8 cellular contexts compared by ENCODE assay signal in genomic region chr18:54392621-54393023, GRCh38. TPM values are rescaled to one million over a fixed set of nuclear protein-coding genes. Genes with fewer than 3 reads are reported as not detected.
DNase-seq lines count a peak whose midpoint lies in the region; ATAC-seq and TF ChIP-seq lines count a peak whose summit lies in the region.

No MANE protein-coding gene starts in this region.

- H3K4me3 Mint-ChIP-seq in endothelial cell (ENCODE audit: unreplicated experiment): no peak overlapping the region
- no peak overlapping the region for H3K4me3 Mint-ChIP-seq in naive thymus-derived CD4-positive, alpha-beta T cell

- CTCF ChIA-PET in naive thymus-derived CD4-positive, alpha-beta T cell (lab: Charles Lee): interaction anchor here (0.9 to 1.6 kb wide), 6 partner anchors 10 to 557 kb away, joined by 3 to 4 read pairs (median 4); no protein-coding TSS in a partner anchor

- H3K9me3 Mint-ChIP-seq in endothelial cell (ENCODE audit: unreplicated experiment): no peaks in the 10 kb centered on the region
- H3K9me3 Mint-ChIP-seq in naive thymus-derived CD4-positive, alpha-beta T cell: peaks cover 0 to 2% (median 0%) of the 10 kb centered on the region in 11 donors

- no peak overlapping the region for H3K27ac ChIP-seq in naive thymus-derived CD4-positive, alpha-beta T cell (ENCODE audit: low read depth, low read length)

- H3K27me3 Mint-ChIP-seq in endothelial cell (ENCODE audit: unreplicated experiment): no peaks in the 10 kb centered on the region
- H3K27me3 Mint-ChIP-seq in naive thymus-derived CD4-positive, alpha-beta T cell: peaks cover 9 to 29% (median 16%) of the 10 kb centered on the region in 5 donors

- POLR2A ChIA-PET in naive thymus-derived CD4-positive, alpha-beta T cell (lab: Charles Lee): interaction anchor here (0.8 kb wide), 1 partner anchor 170 kb away, joined by 4 read pairs; no protein-coding TSS in a partner anchor

- no peaks in the 10 kb centered on the region for H3K27me3 ChIP-seq in H7 (ENCODE audit: control insufficient read depth, insufficient read depth, low read length)
- no peaks in the 10 kb centered on the region for H3K27me3 ChIP-seq in Loucy (ENCODE audit: insufficient read depth, low read length, poor library complexity, severe bottlenecking)
- no peaks in the 10 kb centered on the region for H3K27me3 ChIP-seq in naive thymus-derived CD4-positive, alpha-beta T cell (ENCODE audit: control insufficient read depth in 2 of 2, insufficient read depth in 2 of 2, low read length in 2 of 2)

- H3K4me2 ChIP-seq in Loucy (ENCODE audit: low read depth, low read length, poor library complexity, severe bottlenecking): no peak overlapping the region

- TF ChIP-seq CTCF in Loucy (conservative IDR thresholded peaks at IDR 0.05; ENCODE audit: low read length) (peak; percentile 84), endothelial cell (IDR thresholded peaks at IDR 0.05; ENCODE audit: unreplicated experiment) (peak; percentile 94)

- ATAC-seq in Right ventricle myocardium superior (ENCODE audit: poor library complexity): peak; percentile 52
- peak; percentile 80 for ATAC-seq in naive thymus-derived CD4-positive, alpha-beta T cell
- ATAC-seq in HG03039 (IDR thresholded peaks at IDR 0.05; ENCODE audit: unreplicated experiment): no peak

- peaks cover 33% of the 10 kb centered on the region for H3K4me1 ChIP-seq in Loucy (ENCODE audit: insufficient read depth, low read length, poor library complexity, severe bottlenecking)
- no peaks in the 10 kb centered on the region for H3K4me1 ChIP-seq in naive thymus-derived CD4-positive, alpha-beta T cell (ENCODE audit: control insufficient read depth in 2 of 2, insufficient read depth in 2 of 2, low read length in 2 of 2)

- H3K36me3 ChIP-seq in H7 (replicated peaks; ENCODE audit: control insufficient read depth, insufficient read depth, low read length): no peaks in the 10 kb centered on the region
- no peaks in the 10 kb centered on the region for H3K36me3 ChIP-seq in Loucy (ENCODE audit: insufficient read depth, low read length)
- H3K36me3 ChIP-seq in naive thymus-derived CD4-positive, alpha-beta T cell (ENCODE audit: control insufficient read depth in 2 of 3, insufficient read depth in 3 of 3, low read length in 3 of 3): no peaks in the 10 kb centered on the region

- DNase-seq in Right ventricle myocardium superior (no peak), cardiac septum (ENCODE audit: low spot score) (no peak), H7 (peak; percentile 49), RPMI8226 (peak; percentile 76), endothelial cell (ENCODE audit: low spot score) (no peak)
- DNase-seq in naive thymus-derived CD4-positive, alpha-beta T cell: peak in 7 of 9 donors; percentile 5 to 55 (median 39)

- H3K79me2 ChIP-seq in Loucy (ENCODE audit: insufficient read depth, low read length): no peaks in the 10 kb centered on the region

- H3F3A ChIP-seq in Loucy (ENCODE audit: low read depth): no peaks in the 10 kb centered on the region

- H4K20me1 ChIP-seq in Loucy (ENCODE audit: insufficient read depth, low read length, poor library complexity, severe bottlenecking): no peaks in the 10 kb centered on the region

- H3K36me3 Mint-ChIP-seq in endothelial cell (ENCODE audit: low read depth, unreplicated experiment): peaks cover 5% of the 10 kb centered on the region
- H3K36me3 Mint-ChIP-seq in naive thymus-derived CD4-positive, alpha-beta T cell: no peaks in the 10 kb centered on the region

- H3K9ac ChIP-seq in Loucy (ENCODE audit: low read depth, low read length, poor library complexity, severe bottlenecking): no peak overlapping the region

- H3K4me1 Mint-ChIP-seq in endothelial cell (ENCODE audit: unreplicated experiment): peaks cover 4% of the 10 kb centered on the region
- H3K4me1 Mint-ChIP-seq in naive thymus-derived CD4-positive, alpha-beta T cell: peaks cover 0 to 37% (median 0%) of the 10 kb centered on the region in 7 donors

- no peak overlapping the region for H2AFZ ChIP-seq in Loucy (ENCODE audit: low read length)

- no peaks in the 10 kb centered on the region for H3K9me2 ChIP-seq in Loucy (replicated peaks; ENCODE audit: low read depth, low read length)

- no peak overlapping the region for H3K4me3 ChIP-seq in H7 (ENCODE audit: insufficient read depth, low read depth, low read length)
- no peak overlapping the region for H3K4me3 ChIP-seq in Loucy (ENCODE audit: low read length, poor library complexity, severe bottlenecking)
- H3K4me3 ChIP-seq in naive thymus-derived CD4-positive, alpha-beta T cell (ENCODE audit: low read length): no peak overlapping the region

- H3K27ac Mint-ChIP-seq in endothelial cell (ENCODE audit: unreplicated experiment): no peak overlapping the region
- no peak overlapping the region for H3K27ac Mint-ChIP-seq in naive thymus-derived CD4-positive, alpha-beta T cell

- intact Hi-C loops in Right ventricle myocardium superior (cut with DNase I) (no loop called here), cardiac septum (cut with DNase I) (loop anchor here (10.0 kb wide), 1 partner anchor 282 kb away; no protein-coding TSS in a partner anchor)
- intact Hi-C loops in naive thymus-derived CD4-positive, alpha-beta T cell (cut with micrococcal nuclease): loop anchor here (1.0 to 2.0 kb wide), 6 partner anchors 35 to 591 kb away; partner anchors contain the start of genes C18orf54 (in 2 of the 2) and STARD6 (in 2 of the 2)

- no peaks in the 10 kb centered on the region for H3K9me3 ChIP-seq in Loucy (ENCODE audit: insufficient read depth, low read depth, low read length)
- no peaks in the 10 kb centered on the region for H3K9me3 ChIP-seq in naive thymus-derived CD4-positive, alpha-beta T cell (ENCODE audit: control insufficient read depth in 2 of 3, low read length in 3 of 3)

RNA-seq across cellular contexts. Expression of gene C18orf54, which starts 34.9 kb away (rescaled TPM):
- 1.2 TPM for total RNA-seq in Right ventricle myocardium superior
- 1.4 TPM for total RNA-seq in cardiac septum
- 10.3 and 13.4 TPM in 2 replicates for total RNA-seq in H7 (2014; rRNA removed; shearing (Covaris generic))
- 19.2 TPM for total RNA-seq in endothelial cell (ENCODE audit: unreplicated experiment)
- total RNA-seq in naive thymus-derived CD4-positive, alpha-beta T cell: 1 to 10 TPM in 3 of 5 experiments, under 1 TPM in 2; 0.77 to 8.3 (median 3.6) TPM
- under 1 TPM; 0.44 to 0.45 TPM for polyA plus RNA-seq in naive thymus-derived CD4-positive, alpha-beta T cell

RNA-seq across cellular contexts. Expression of gene STARD6, which starts 35.0 kb away (rescaled TPM):
- total RNA-seq in Right ventricle myocardium superior (not detected), cardiac septum (not detected), endothelial cell (ENCODE audit: unreplicated experiment) (0.54 TPM)
- not detected in 2 replicates for total RNA-seq in H7 (2014; rRNA removed; shearing (Covaris generic))
- total RNA-seq in naive thymus-derived CD4-positive, alpha-beta T cell: not detected
- under 1 TPM in 1 of 2 donors, not detected in 1; 0.31 TPM for polyA plus RNA-seq in naive thymus-derived CD4-positive, alpha-beta T cell

Comparison
In these comparisons a context has a peak if more than half of its experiments do, and no peak if none do; other contexts are left out.
1. DNase-seq: peak in H7 (single experiment), RPMI8226 (single experiment) and naive thymus-derived CD4-positive, alpha-beta T cell (7 of 9); none in Right ventricle myocardium superior (single experiment), cardiac septum (single experiment) and endothelial cell (single experiment).